In genomic region chr6:159968295-159969203, GRCh38 we compare ENCODE assay signal across 1 cellular context.
TF ChIP-seq lines count a peak whose summit lies in the region.

Gene IGF2R (plus strand): TSS chr6:159969082. CDS start chr6:159969247, 165 bp downstream.

TF ChIP-seq in H1, 55 proteins besides CTCF, POLR2A, EP300 and RAD21:
- peak; percentile 89 for TF ChIP-seq ATF3 (IDR thresholded peaks at IDR 0.05; ENCODE audit: insufficient read depth, low read depth, low read length)
- TF ChIP-seq KDM5A (IDR thresholded peaks at IDR 0.05; ENCODE audit: low read length) = 0 out of 2 replicates have a peak, but pooled peaks have one; percentile 25
- TF ChIP-seq SP4 (IDR thresholded peaks at IDR 0.05; ENCODE audit: low read length) = peak; percentile 90
- TF ChIP-seq FOSL1 (IDR thresholded peaks at IDR 0.05; ENCODE audit: insufficient read depth, low read depth, low read length) = 0 out of 2 replicates have a peak, but pooled peaks have one; percentile 36
- TF ChIP-seq KDM4A (IDR thresholded peaks at IDR 0.05; ENCODE audit: low read depth, low read length, severe bottlenecking) = peak; percentile 54
- TF ChIP-seq EZH2 (IDR thresholded peaks at IDR 0.05; ENCODE audit: low read depth, low read length, severe bottlenecking) = no peak
- peak; percentile 87 for TF ChIP-seq TAF1 (IDR thresholded peaks at IDR 0.05; ENCODE audit: low read depth, low read length)
- TF ChIP-seq SIN3A (conservative IDR thresholded peaks at IDR 0.05 in 1 of 2, IDR thresholded peaks at IDR 0.05 in 1 of 2; ENCODE audit: low read depth in 1 of 2, low read length in 2 of 2) = peak; percentile 53 to 75; a peak in 3 of 4 replicates
- peak; percentile 44 for TF ChIP-seq MAX (IDR thresholded peaks at IDR 0.05)
- peak; percentile 85 for TF ChIP-seq PHF8 (conservative IDR thresholded peaks at IDR 0.05; ENCODE audit: low read depth, low read length)
- peak; percentile 77 for TF ChIP-seq POLR2AphosphoS5 (IDR thresholded peaks at IDR 0.05; ENCODE audit: low read depth, low read length)
- TF ChIP-seq JUND (IDR thresholded peaks at IDR 0.05; ENCODE audit: low read length) = no peak
- TF ChIP-seq CBX5 (IDR thresholded peaks at IDR 0.05; ENCODE audit: low read depth, low read length) = no peak
- no peak for TF ChIP-seq SP1 (IDR thresholded peaks at IDR 0.05; ENCODE audit: low read depth, low read length)
- no peak for TF ChIP-seq TEAD4 (IDR thresholded peaks at IDR 0.05; ENCODE audit: low read depth, low read length)
- TF ChIP-seq NRF1 (IDR thresholded peaks at IDR 0.05; ENCODE audit: low read depth, low read length) = no peak
- TF ChIP-seq USF2 (IDR thresholded peaks at IDR 0.05; ENCODE audit: low read length) = peak; percentile 93
- TF ChIP-seq ZNF274 (IDR thresholded peaks at IDR 0.05; ENCODE audit: borderline replicate concordance, extremely low read depth, low read length) = no peak
- no peak for TF ChIP-seq BACH1 (IDR thresholded peaks at IDR 0.05; ENCODE audit: low read length)
- TF ChIP-seq TAF7 (optimal IDR thresholded peaks at IDR 0.05; ENCODE audit: borderline replicate concordance, low read depth, low read length) = peak; percentile 16
- TF ChIP-seq E2F6 (IDR thresholded peaks at IDR 0.05) = peak; percentile 66
